Comparison of ENCODE assay signal across 20 cellular contexts in genomic region chr18:59540356-59540755, GRCh38.
DNase-seq lines count a peak whose midpoint lies in the region; TF ChIP-seq lines count a peak whose summit lies in the region.
"Had no signal": no experiment of that assay in that cellular context is flagged by ENCODE, and none has a peak within 500 bp of the region (broad histone marks: within the 10 kb centered on the region; RNA-seq: fewer than 3 reads in every experiment).

No MANE protein-coding gene starts in this region.

- peaks cover 16% of the 10 kb centered on the region for H3K4me1 Mint-ChIP-seq in chondrocyte (ENCODE audit: low read depth)
- peaks cover 0 to 3% (median 0%) of the 10 kb centered on the region in 4 donors for H3K4me1 Mint-ChIP-seq in CD4-positive, alpha-beta memory T cell

- no peak overlapping the region for H2AFZ ChIP-seq in ACC112 (ENCODE audit: low read length, unreplicated experiment)

- peaks cover 45% of the 10 kb centered on the region for H3K79me2 ChIP-seq in ACC112 (ENCODE audit: control insufficient read depth, insufficient read depth, low read length, unreplicated experiment)

- intact Hi-C loops in CD4-positive, alpha-beta memory T cell (cut with micrococcal nuclease), result no loop called here

- H3K36me3 ChIP-seq in ACC112 (ENCODE audit: insufficient read depth, low read length), result no peaks in the 10 kb centered on the region
- no peaks in the 10 kb centered on the region for H3K36me3 ChIP-seq in HEK293 (ENCODE audit: control insufficient read depth in 2 of 2, insufficient read depth in 1 of 2, low read length in 2 of 2)
- H3K36me3 ChIP-seq in CD4-positive, alpha-beta memory T cell (ENCODE audit: insufficient read depth, low read length), result no peaks in the 10 kb centered on the region

- H3K27ac Mint-ChIP-seq in chondrocyte (ENCODE audit: unreplicated experiment), result peak overlapping the region; percentile 41
- no peak overlapping the region for H3K27ac Mint-ChIP-seq in CD4-positive, alpha-beta memory T cell
- H3K27ac Mint-ChIP-seq: H9 had no signal

- in situ Hi-C loops in G401 (cut with HindIII; ENCODE audit: low sequenced_read_pairs), result no loop called here

- POLR2A ChIA-PET in HEK293 (lab: Yijun Ruan, JAX), result no interaction called here
- POLR2A ChIA-PET in CD4-positive, alpha-beta memory T cell (lab: Charles Lee; ENCODE audit: partially characterized antibody), result no interaction called here

- no peaks in the 10 kb centered on the region for H3K9me3 ChIP-seq in HEK293 (ENCODE audit: control insufficient read depth, insufficient read depth, low read depth, low read length)
- no peaks in the 10 kb centered on the region for H3K9me3 ChIP-seq in CD4-positive, alpha-beta memory T cell (ENCODE audit: control insufficient read depth in 1 of 2, low read length in 2 of 2)
- H3K9me3 ChIP-seq: A549 had no signal

- peak overlapping the region; percentile 71 for H3K27ac ChIP-seq in ACC112 (ENCODE audit: low read depth, low read length)
- H3K27ac ChIP-seq in HEK293 (ENCODE audit: extremely low read depth, low read depth, low read length), result no peak overlapping the region
- no peak overlapping the region for H3K27ac ChIP-seq in CD4-positive, alpha-beta memory T cell (ENCODE audit: low read depth, low read length)
- H3K27ac ChIP-seq: A549, C4-2B, SK-N-MC had no signal

- H3K4me3 ChIP-seq in ACC112 (ENCODE audit: low read depth, low read length), result no peak overlapping the region
- no peak overlapping the region for H3K4me3 ChIP-seq in HEK293 (ENCODE audit: low read depth, low read length)
- H3K4me3 ChIP-seq in CD4-positive, alpha-beta memory T cell (ENCODE audit: low read length in 2 of 2), result no peak overlapping the region
- H3K4me3 ChIP-seq: A549, SK-N-MC had no signal

- no peaks in the 10 kb centered on the region for H3K27me3 Mint-ChIP-seq in chondrocyte (ENCODE audit: low read depth)
- peaks cover 4 to 5% of the 10 kb centered on the region in 2 donors for H3K27me3 Mint-ChIP-seq in CD4-positive, alpha-beta memory T cell

- peaks cover 2% of the 10 kb centered on the region for H3K36me3 Mint-ChIP-seq in chondrocyte (ENCODE audit: low read depth)
- H3K36me3 Mint-ChIP-seq in CD4-positive, alpha-beta memory T cell, result no peaks in the 10 kb centered on the region

- no peak for DNase-seq in chondrocyte (ENCODE audit: low spot score)
- DNase-seq in myocyte (ENCODE audit: low read depth), result peak; percentile 30
- no peak for DNase-seq in epidermal melanocyte (ENCODE audit: insufficient read length, low spot score)
- DNase-seq in GOT3 (lab: John Stamatoyannopoulos, UW), result no peak
- no peak for DNase-seq in CD4-positive, alpha-beta memory T cell
- no peak for DNase-seq in G401 (ENCODE audit: low spot score)
- DNase-seq: DMS79 treated with DMSO at 0.1 percent for 48 hours, H9, Karpas-422, MM.1S, NCI-H1092, NCI-H1436 treated with DMSO at 0.1 percent for 48 hours, NCI-H2029, NCI-H524, Right ventricle myocardium superior had no signal

- CTCF ChIA-PET in HEK293 (lab: Yijun Ruan, JAX), result interaction anchor here (0.7 kb wide), 2 partner anchors 134 to 851 kb away, joined by 3 to 4 read pairs; no protein-coding TSS in a partner anchor
- CTCF ChIA-PET in CD4-positive, alpha-beta memory T cell (lab: Charles Lee; ENCODE audit: partially characterized antibody), result no interaction called here

- H3K4me3 Mint-ChIP-seq in chondrocyte (ENCODE audit: unreplicated experiment), result no peak overlapping the region
- no peak overlapping the region for H3K4me3 Mint-ChIP-seq in CD4-positive, alpha-beta memory T cell
- H3K4me3 Mint-ChIP-seq: H9 had no signal

- H3K4me1 ChIP-seq in ACC112 (ENCODE audit: control insufficient read depth, insufficient read depth, low read length, unreplicated experiment), result peaks cover 28% of the 10 kb centered on the region
- peaks cover 3% of the 10 kb centered on the region; the same call in 1 of the 2 replicates for H3K4me1 ChIP-seq in HEK293 (ENCODE audit: control insufficient read depth, insufficient read depth, low read length)
- no peaks in the 10 kb centered on the region for H3K4me1 ChIP-seq in CD4-positive, alpha-beta memory T cell (ENCODE audit: insufficient read depth, low read length)
- H3K4me1 ChIP-seq: A549 had no signal

- TF ChIP-seq CTCF in HEK293 (tag by site-specific recombination; IDR thresholded peaks at IDR 0.05) (no peak), chondrocyte (IDR thresholded peaks at IDR 0.05) (no peak)

- H3K27me3 ChIP-seq in ACC112 (ENCODE audit: insufficient read depth, low read length), result no peaks in the 10 kb centered on the region
- no peaks in the 10 kb centered on the region for H3K27me3 ChIP-seq in CD4-positive, alpha-beta memory T cell (ENCODE audit: insufficient read depth, low read length)

- H3K9me3 Mint-ChIP-seq in chondrocyte (ENCODE audit: low read depth), result peaks cover 3% of the 10 kb centered on the region
- peaks cover 0 to 5% (median 0%) of the 10 kb centered on the region in 8 donors for H3K9me3 Mint-ChIP-seq in CD4-positive, alpha-beta memory T cell
- H3K9me3 Mint-ChIP-seq: H9 had no signal

TF ChIP-seq in HEK293, 187 proteins besides CTCF, POLR2A, EP300 and RAD21:
- TF ChIP-seq, protein P1, sequence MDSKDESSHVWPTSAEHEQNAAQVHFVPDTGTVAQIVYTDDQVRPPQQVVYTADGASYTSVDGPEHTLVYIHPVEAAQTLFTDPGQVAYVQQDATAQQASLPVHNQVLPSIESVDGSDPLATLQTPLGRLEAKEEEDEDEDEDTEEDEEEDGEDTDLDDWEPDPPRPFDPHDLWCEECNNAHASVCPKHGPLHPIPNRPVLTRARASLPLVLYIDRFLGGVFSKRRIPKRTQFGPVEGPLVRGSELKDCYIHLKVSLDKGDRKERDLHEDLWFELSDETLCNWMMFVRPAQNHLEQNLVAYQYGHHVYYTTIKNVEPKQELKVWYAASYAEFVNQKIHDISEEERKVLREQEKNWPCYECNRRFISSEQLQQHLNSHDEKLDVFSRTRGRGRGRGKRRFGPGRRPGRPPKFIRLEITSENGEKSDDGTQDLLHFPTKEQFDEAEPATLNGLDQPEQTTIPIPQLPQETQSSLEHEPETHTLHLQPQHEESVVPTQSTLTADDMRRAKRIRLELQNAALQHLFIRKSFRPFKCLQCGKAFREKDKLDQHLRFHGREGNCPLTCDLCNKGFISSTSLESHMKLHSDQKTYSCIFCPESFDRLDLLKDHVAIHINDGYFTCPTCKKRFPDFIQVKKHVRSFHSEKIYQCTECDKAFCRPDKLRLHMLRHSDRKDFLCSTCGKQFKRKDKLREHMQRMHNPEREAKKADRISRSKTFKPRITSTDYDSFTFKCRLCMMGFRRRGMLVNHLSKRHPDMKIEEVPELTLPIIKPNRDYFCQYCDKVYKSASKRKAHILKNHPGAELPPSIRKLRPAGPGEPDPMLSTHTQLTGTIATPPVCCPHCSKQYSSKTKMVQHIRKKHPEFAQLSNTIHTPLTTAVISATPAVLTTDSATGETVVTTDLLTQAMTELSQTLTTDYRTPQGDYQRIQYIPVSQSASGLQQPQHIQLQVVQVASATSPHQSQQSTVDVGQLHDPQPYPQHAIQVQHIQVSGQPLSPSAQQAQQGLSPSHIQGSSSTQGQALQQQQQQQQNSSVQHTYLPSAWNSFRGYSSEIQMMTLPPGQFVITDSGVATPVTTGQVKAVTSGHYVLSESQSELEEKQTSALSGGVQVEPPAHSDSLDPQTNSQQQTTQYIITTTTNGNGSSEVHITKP (tag by site-specific recombination; IDR thresholded peaks at IDR 0.05), result peak; percentile 95
- no peak for TF ChIP-seq ZNF677 (tag by site-specific recombination; IDR thresholded peaks at IDR 0.05)
